34 cellular contexts compared by ENCODE assay signal in the genomic region with DNA sequence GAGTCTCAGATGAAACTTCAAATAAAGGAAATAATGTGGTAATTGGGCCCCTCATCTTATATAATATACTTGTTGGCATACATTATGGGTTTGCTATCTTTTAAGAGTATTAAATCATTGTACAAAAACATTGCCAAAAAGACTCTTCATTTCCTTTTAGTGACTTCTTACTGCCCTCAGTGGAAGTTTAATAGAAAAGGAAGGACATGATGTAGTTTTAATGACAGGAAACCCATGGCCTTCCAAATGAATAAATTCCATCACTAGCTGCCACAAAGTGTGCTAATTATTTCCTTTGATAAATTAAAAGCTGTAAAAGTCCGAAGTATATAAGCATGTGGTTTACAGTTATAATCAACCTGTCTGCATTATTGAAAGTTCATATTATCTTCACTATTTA.
"Had no signal": no experiment of that assay in that cellular context is flagged by ENCODE, and none has a peak within 500 bp of the region (broad histone marks: within the 10 kb centered on the region; RNA-seq: fewer than 3 reads in every experiment).

No MANE protein-coding gene starts in this region.

- H3K9me3 ChIP-seq: MG63 had no signal

- H3K9ac ChIP-seq: KMS-11 had no signal

- H3K27me3 ChIP-seq: MG63 had no signal

- H3K36me3 ChIP-seq: MG63 had no signal

- H3K4me2 ChIP-seq: KMS-11 had no signal

- H3K27ac ChIP-seq: KMS-11 had no signal

- H3K4me3 ChIP-seq: MG63 had no signal

- DNase-seq: Karpas-422, Kasumi-1, MG63, MM.1S, MV-4-11, NCI-H1048, NCI-H1092, NCI-H1092 treated with DMSO at 0.1 percent for 48 hours, NCI-H1105, NCI-H1105 treated with DMSO at 0.1 percent for 48 hours, NCI-H1417, NCI-H1417 treated with DMSO at 0.1 percent for 48 hours, NCI-H1436, NCI-H1436 treated with DMSO at 0.1 percent for 48 hours, NCI-H146, NCI-H1694, NCI-H1694 treated with DMSO at 0.1 percent for 48 hours, NCI-H187, NCI-H187 treated with DMSO at 0.1 percent for 48 hours, NCI-H1930, NCI-H2029, NCI-H2029 treated with DMSO at 0.1 percent for 48 hours, NCI-H2081, NCI-H2081 treated with DMSO at 0.1 percent for 48 hours, NCI-H2107, NCI-H2171, NCI-H2171 treated with DMSO at 0.1 percent for 48 hours, NCI-H226, NCI-H345, NCI-H446, NCI-H446 treated with DMSO at 0.1 percent for 48 hours, NCI-H510A, NCI-H510A treated with DMSO at 0.1 percent for 48 hours had no signal
